ENCODE assay signal across 22 cellular contexts in genomic region chr14:60235440-60235839, GRCh38. TPM values are rescaled to one million over a fixed set of nuclear protein-coding genes. Genes with fewer than 3 reads are reported as not detected.
DNase-seq lines count a peak whose midpoint lies in the region; ATAC-seq and TF ChIP-seq lines count a peak whose summit lies in the region.
"Had no signal": no experiment of that assay in that cellular context is flagged by ENCODE, and none has a peak within 500 bp of the region (broad histone marks: within the 10 kb centered on the region; RNA-seq: fewer than 3 reads in every experiment).

No MANE protein-coding gene starts in this region.

- ATAC-seq in Right ventricle myocardium superior (ENCODE audit: poor library complexity) (peak; percentile 78), psoas muscle (peak; percentile 52 to 88 (median 82))

- no peak overlapping the region for H3K4me3 Mint-ChIP-seq in activated naive CD8-positive, alpha-beta T cell treated with anti-CD3 and anti-CD28 coated beads for 36 hours
- H3K4me3 Mint-ChIP-seq: B cell had no signal

- H3K4me2 ChIP-seq in SK-N-SH, result no peak overlapping the region

- intact Hi-C loops in Right ventricle myocardium superior (cut with DNase I) (no loop called here), cardiac septum (cut with DNase I) (no loop called here), psoas muscle (cut with DNase I) (no loop called here), breast epithelium (cut with DNase I; ENCODE audit: low total_unique reads) (no loop called here), thyroid gland (cut with DNase I) (no loop called here)

- H3K9ac ChIP-seq in SK-N-SH, result no peak overlapping the region

- H3K4me1 ChIP-seq in SK-N-SH (ENCODE audit: control insufficient read depth in 1 of 2, insufficient read depth in 2 of 2, low read depth in 1 of 2, low read length in 1 of 2) (no peaks in the 10 kb centered on the region), psoas muscle (peaks cover 9% of the 10 kb centered on the region), breast epithelium (no peaks in the 10 kb centered on the region), thyroid gland (no peaks in the 10 kb centered on the region)
- H3K4me1 ChIP-seq: Caco-2 had no signal

- peaks cover 21% of the 10 kb centered on the region for H3K9me3 Mint-ChIP-seq in activated naive CD8-positive, alpha-beta T cell treated with anti-CD3 and anti-CD28 coated beads for 36 hours

- H3K27ac Mint-ChIP-seq in activated naive CD8-positive, alpha-beta T cell treated with anti-CD3 and anti-CD28 coated beads for 36 hours, result no peak overlapping the region
- H3K27ac Mint-ChIP-seq: B cell had no signal

- no peak for TF ChIP-seq RAD21 in SK-N-SH (IDR thresholded peaks at IDR 0.05; ENCODE audit: low read length)

- TF ChIP-seq EP300 in SK-N-SH (IDR thresholded peaks at IDR 0.05; ENCODE audit: borderline replicate concordance in 1 of 2, low read depth in 1 of 2, low read length in 1 of 2), result no peak

- no peaks in the 10 kb centered on the region for H3K27me3 ChIP-seq in SK-N-SH (ENCODE audit: insufficient read depth)
- no peaks in the 10 kb centered on the region for H3K27me3 ChIP-seq in psoas muscle (ENCODE audit: insufficient read depth in 3 of 3, low read length in 2 of 3)
- no peaks in the 10 kb centered on the region for H3K27me3 ChIP-seq in breast epithelium
- no peaks in the 10 kb centered on the region for H3K27me3 ChIP-seq in thyroid gland

- H3K4me3 ChIP-seq in SK-N-SH (ENCODE audit: low read depth in 2 of 2, low read length in 1 of 2) (no peak overlapping the region), fibroblast of the aortic adventitia (ENCODE audit: low read depth, low read length) (no peak overlapping the region), psoas muscle (no peak overlapping the region), breast epithelium (no peak overlapping the region), thyroid gland (replicated peaks in 1 of 3) (no peak overlapping the region)
- H3K4me3 ChIP-seq: HAP-1 had no signal

- peaks cover 4% of the 10 kb centered on the region for H3K27me3 Mint-ChIP-seq in activated naive CD8-positive, alpha-beta T cell treated with anti-CD3 and anti-CD28 coated beads for 36 hours

- no peaks in the 10 kb centered on the region for H3F3A ChIP-seq in SK-N-SH (replicated peaks; ENCODE audit: insufficient read depth)

- CTCF ChIA-PET in SK-N-SH (lab: Yijun Ruan, JAX), result no interaction called here

- 23% methylated on average over 2 of the region's 2 CpGs for WGBS in SK-N-SH (ENCODE audit: low lambda C conversion rate)
- 23 to 30% (median 27%) methylated on average over 2 of the region's 2 CpGs for WGBS in psoas muscle, 3 donors
- 81 to 83% methylated on average over 2 of the region's 2 CpGs for WGBS in thyroid gland, 2 donors

- POLR2A ChIA-PET in SK-N-SH (lab: Yijun Ruan, JAX), result no interaction called here

- no peaks in the 10 kb centered on the region for H4K20me1 ChIP-seq in SK-N-SH (ENCODE audit: insufficient read depth)

- TF ChIP-seq POLR2A in breast epithelium (IDR thresholded peaks at IDR 0.05) (no peak), thyroid gland (IDR thresholded peaks at IDR 0.05) (no peak)

- TF ChIP-seq CTCF in SK-N-SH (IDR thresholded peaks at IDR 0.05) (no peak), fibroblast of the aortic adventitia (IDR thresholded peaks at IDR 0.05; ENCODE audit: insufficient read depth, low read length) (no peak), psoas muscle (IDR thresholded peaks at IDR 0.05) (no peak), breast epithelium (IDR thresholded peaks at IDR 0.05) (no peak), thyroid gland (IDR thresholded peaks at IDR 0.05) (no peak)

- H3K4me1 Mint-ChIP-seq in activated naive CD8-positive, alpha-beta T cell treated with anti-CD3 and anti-CD28 coated beads for 36 hours, result no peaks in the 10 kb centered on the region
- H3K4me1 Mint-ChIP-seq: B cell had no signal

- H3K9me2 ChIP-seq in SK-N-SH, result no peaks in the 10 kb centered on the region

- no peaks in the 10 kb centered on the region for H3K36me3 ChIP-seq in SK-N-SH (replicated peaks in 1 of 2; ENCODE audit: control insufficient read depth in 1 of 2, insufficient read depth in 2 of 2, low read length in 1 of 2)
- H3K36me3 ChIP-seq in psoas muscle (ENCODE audit: insufficient read depth in 1 of 2, low read depth in 1 of 2), result no peaks in the 10 kb centered on the region
- no peaks in the 10 kb centered on the region for H3K36me3 ChIP-seq in breast epithelium
- H3K36me3 ChIP-seq in thyroid gland, result no peaks in the 10 kb centered on the region
- H3K36me3 ChIP-seq: HAP-1 had no signal

- DNase-seq in Right ventricle myocardium superior (no peak), cardiac septum (ENCODE audit: low spot score) (no peak), SK-N-SH (no peak), fibroblast of the aortic adventitia (ENCODE audit: low read depth) (peak; percentile 19), psoas muscle (no peak), breast epithelium (ENCODE audit: low spot score in 2 of 2) (no peak), thyroid gland (no peak)
- no peak for DNase-seq in activated naive CD8-positive, alpha-beta T cell treated with anti-CD3 and anti-CD28 coated beads for 36 hours
- DNase-seq: 8988T; Caco-2; GF-D8; Kasumi-1; MM.1S; NCI-H1092; NCI-H146; NCI-H2029 treated with DMSO at 0.1 percent for 48 hours; NCI-H510A; NCI-H748 treated with DMSO at 0.1 percent for 48 hours; NK-92 treated with Interleukin-12 subunit alpha and Interleukin-12 subunit beta, amount 100 ng/mL, for 24 hours; SHP77 had no signal

- H3K79me2 ChIP-seq in SK-N-SH (ENCODE audit: insufficient read depth), result no peaks in the 10 kb centered on the region

- H3K9me3 ChIP-seq in SK-N-SH (peaks cover 6% of the 10 kb centered on the region), psoas muscle (peaks cover 9% of the 10 kb centered on the region), breast epithelium (peaks cover 0 to 6% of the 10 kb centered on the region in 2 donors), thyroid gland (no peaks in the 10 kb centered on the region)
- H3K9me3 ChIP-seq: Caco-2, HAP-1 had no signal

- peaks cover 4% of the 10 kb centered on the region for H3K36me3 Mint-ChIP-seq in activated naive CD8-positive, alpha-beta T cell treated with anti-CD3 and anti-CD28 coated beads for 36 hours

- H2AFZ ChIP-seq in SK-N-SH (ENCODE audit: low read depth), result no peak overlapping the region

- H3K27ac ChIP-seq in SK-N-SH (ENCODE audit: low read depth in 2 of 2, low read length in 1 of 2) (no peak overlapping the region), psoas muscle (no peak overlapping the region), breast epithelium (no peak overlapping the region), thyroid gland (no peak overlapping the region)

TF ChIP-seq in SK-N-SH, 30 proteins besides CTCF, POLR2A, EP300 and RAD21:
- TF ChIP-seq CHD2 (IDR thresholded peaks at IDR 0.05; ENCODE audit: low read length, partially characterized antibody) (no peak), SIN3A (IDR thresholded peaks at IDR 0.05; ENCODE audit: borderline replicate concordance, low read depth, low read length) (no peak), SMC3 (IDR thresholded peaks at IDR 0.05; ENCODE audit: low read depth, low read length) (no peak), JUND (IDR thresholded peaks at IDR 0.05) (no peak), FOSL2 (IDR thresholded peaks at IDR 0.05; ENCODE audit: borderline replicate concordance, low read depth) (no peak), USF2 (IDR thresholded peaks at IDR 0.05; ENCODE audit: borderline replicate concordance, low read depth, low read length) (no peak)
- TF ChIP-seq, protein P1, sequence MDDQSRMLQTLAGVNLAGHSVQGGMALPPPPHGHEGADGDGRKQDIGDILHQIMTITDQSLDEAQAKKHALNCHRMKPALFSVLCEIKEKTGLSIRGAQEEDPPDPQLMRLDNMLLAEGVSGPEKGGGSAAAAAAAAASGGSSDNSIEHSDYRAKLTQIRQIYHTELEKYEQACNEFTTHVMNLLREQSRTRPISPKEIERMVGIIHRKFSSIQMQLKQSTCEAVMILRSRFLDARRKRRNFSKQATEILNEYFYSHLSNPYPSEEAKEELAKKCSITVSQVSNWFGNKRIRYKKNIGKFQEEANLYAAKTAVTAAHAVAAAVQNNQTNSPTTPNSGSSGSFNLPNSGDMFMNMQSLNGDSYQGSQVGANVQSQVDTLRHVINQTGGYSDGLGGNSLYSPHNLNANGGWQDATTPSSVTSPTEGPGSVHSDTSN (IDR thresholded peaks at IDR 0.05), result peak; percentile 55; the same call in 1 of the 2 replicates

RNA-seq across cellular contexts. Expression of gene PPM1A, which starts 13.6 kb away (rescaled TPM):
- 116 TPM for total RNA-seq in Right ventricle myocardium superior
- total RNA-seq in cardiac septum, result 88.5 TPM
- polyA plus RNA-seq in SK-N-SH (2012; rRNA removed), result 11.6 and 12.3 TPM in 2 replicates
- polyA plus RNA-seq in SK-N-SH (2012; cell fraction: cytosol; rRNA removed), result 16.9 and 20.3 TPM in 2 replicates
- polyA plus RNA-seq in SK-N-SH (2012; cell fraction: nucleus; rRNA removed), result 12.0 and 30.7 TPM in 2 replicates
- 30.9 and 31.0 TPM in 2 replicates for total RNA-seq in fibroblast of the aortic adventitia (ENCODE audit: low replicate concordance)
- 100 to 1,000 TPM; 123 to 154 (median 131) TPM for total RNA-seq in psoas muscle
- 100 to 1,000 TPM in 1 of 3 donors, 10 to 100 TPM in 2; 54.0 to 174 (median 54.2) TPM for polyA plus RNA-seq in psoas muscle
- 10 to 100 TPM; 39.3 to 53.8 (median 49.9) TPM for total RNA-seq in breast epithelium
- 10 to 100 TPM; 41.9 to 65.8 (median 44.5) TPM for total RNA-seq in thyroid gland
- total RNA-seq in activated naive CD8-positive, alpha-beta T cell treated with anti-CD3 and anti-CD28 coated beads for 36 hours, result 10 to 100 TPM; 40.5 to 47.2 TPM
